15 cellular contexts compared by ENCODE assay signal in the genomic region with DNA sequence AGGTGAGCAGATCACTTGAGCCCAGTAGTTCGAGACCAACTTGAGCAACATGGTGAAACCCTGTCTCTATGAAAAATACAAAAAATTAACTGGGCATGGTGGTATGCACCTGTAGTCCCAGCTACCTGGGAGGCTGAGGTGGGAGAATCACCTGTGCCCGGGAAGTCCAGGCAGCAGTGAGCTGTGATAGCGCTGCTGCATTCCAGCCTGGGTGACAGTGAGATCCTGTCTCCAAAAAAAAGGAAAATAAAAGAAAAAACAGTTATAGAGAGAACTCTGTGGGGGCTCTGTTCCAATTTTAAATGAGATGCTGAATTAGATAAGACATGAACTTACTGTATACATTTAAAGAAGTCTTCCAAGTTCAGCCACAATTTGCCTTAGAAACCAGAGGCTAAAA. TPM values are rescaled to one million over a fixed set of nuclear protein-coding genes. Genes with fewer than 3 reads are reported as not detected.
A peak's percentile ranks its signal among the peaks of the same experiment; 100 is the strongest.
DNase-seq lines count a peak whose midpoint lies in the region; ATAC-seq, FAIRE-seq and TF ChIP-seq lines count a peak whose summit lies in the region.
"Had no signal": no experiment of that assay in that cellular context is flagged by ENCODE, and none has a peak within 500 bp of the region (broad histone marks: within the 10 kb centered on the region; RNA-seq: fewer than 3 reads in every experiment).

No MANE protein-coding gene starts in this region.

- H3K4me3 Mint-ChIP-seq in osteocyte (ENCODE audit: unreplicated experiment) (no peak overlapping the region), progenitor cell of endocrine pancreas (ENCODE audit: low read depth) (no peak overlapping the region)
- H3K4me3 Mint-ChIP-seq: CD4-positive, CD25-positive, alpha-beta regulatory T cell had no signal

- FAIRE-seq in GM12891 (lab: Jason Lieb, UNC), result peak; percentile 69
- FAIRE-seq: GM12892 had no signal

- DNase-seq in GM12891 (ENCODE audit: insufficient read length, low spot score) (no peak), RWPE1 (ENCODE audit: low spot score) (no peak), esophagus muscularis mucosa (ENCODE audit: extremely low spot score) (no peak), osteocyte (ENCODE audit: extremely low spot score, unreplicated experiment) (no peak), progenitor cell of endocrine pancreas (ENCODE audit: low spot score, unreplicated experiment) (no peak), NCI-H1417 treated with DMSO at 0.1 percent for 48 hours (lab: John Stamatoyannopoulos, UW) (no peak)
- DNase-seq in stimulated activated CD4-positive, alpha-beta T cell treated with anti-CD3 and anti-CD28 coated beads, Interleukin-2, amount 100 ng/mL, for 48 hours, result no peak
- DNase-seq: AML-193; CD4-positive, CD25-positive, alpha-beta regulatory T cell; NCI-H1930; NCI-H2171 treated with DMSO at 0.1 percent for 48 hours; Peyer's patch; SHP77 treated with DMSO at 0.1 percent for 48 hours had no signal

- intact Hi-C loops in esophagus muscularis mucosa (cut with DNase I), result no loop called here

- TF ChIP-seq CTCF in RWPE1 (conservative IDR thresholded peaks at IDR 0.05; ENCODE audit: low read depth), result no peak
- no peak for TF ChIP-seq CTCF in esophagus muscularis mucosa (IDR thresholded peaks at IDR 0.05)
- no peak for TF ChIP-seq CTCF in osteocyte (IDR thresholded peaks at IDR 0.05)
- no peak for TF ChIP-seq CTCF in progenitor cell of endocrine pancreas (IDR thresholded peaks at IDR 0.05; ENCODE audit: unreplicated experiment)

- ATAC-seq in HG03460 (IDR thresholded peaks at IDR 0.05; ENCODE audit: unreplicated experiment), result no peak

- H3K9me3 Mint-ChIP-seq in osteocyte (ENCODE audit: unreplicated experiment) (no peaks in the 10 kb centered on the region), progenitor cell of endocrine pancreas (ENCODE audit: low read depth) (no peaks in the 10 kb centered on the region)
- H3K9me3 Mint-ChIP-seq: CD4-positive, CD25-positive, alpha-beta regulatory T cell had no signal

- CTCF ChIA-PET in RWPE1 (lab: Yijun Ruan, JAX), result no interaction called here

- no peaks in the 10 kb centered on the region for H3K9me3 ChIP-seq in esophagus muscularis mucosa
- H3K9me3 ChIP-seq: Peyer's patch had no signal

- H3K27ac ChIP-seq in RWPE1, result peak overlapping the region; percentile 61
- H3K27ac ChIP-seq in esophagus muscularis mucosa (replicated peaks in 1 of 4), result peak overlapping the region; percentile 17 to 59 (median 44)
- H3K27ac ChIP-seq: Peyer's patch had no signal

- peaks cover 0 to 17% (median 9%) of the 10 kb centered on the region in 4 donors for H3K36me3 ChIP-seq in esophagus muscularis mucosa

- WGBS in esophagus muscularis mucosa, result 95% methylated on average over 3 of the region's 3 CpGs

- H3K27ac Mint-ChIP-seq in osteocyte (ENCODE audit: unreplicated experiment) (peak overlapping the region; percentile 83), progenitor cell of endocrine pancreas (no peak overlapping the region)

- no peak overlapping the region for H3K4me3 ChIP-seq in esophagus muscularis mucosa
- H3K4me3 ChIP-seq: Peyer's patch had no signal

- H3K36me3 Mint-ChIP-seq in osteocyte (ENCODE audit: unreplicated experiment) (peaks cover 7% of the 10 kb centered on the region), progenitor cell of endocrine pancreas (ENCODE audit: insufficient read depth) (peaks cover 6% of the 10 kb centered on the region)

- H3K4me1 Mint-ChIP-seq in osteocyte (ENCODE audit: unreplicated experiment) (peaks cover 28% of the 10 kb centered on the region), progenitor cell of endocrine pancreas (ENCODE audit: low read depth) (peaks cover 2% of the 10 kb centered on the region)
- H3K4me1 Mint-ChIP-seq: CD4-positive, CD25-positive, alpha-beta regulatory T cell had no signal

- POLR2A ChIA-PET in RWPE1 (lab: Yijun Ruan, JAX; ENCODE audit: low non-redundant PET), result no interaction called here

- H3K27me3 ChIP-seq in esophagus muscularis mucosa, result no peaks in the 10 kb centered on the region
- H3K27me3 ChIP-seq: Peyer's patch had no signal

- no peaks in the 10 kb centered on the region for H3K27me3 Mint-ChIP-seq in osteocyte (ENCODE audit: unreplicated experiment)
- H3K27me3 Mint-ChIP-seq in progenitor cell of endocrine pancreas, result no peaks in the 10 kb centered on the region
- H3K27me3 Mint-ChIP-seq: CD4-positive, CD25-positive, alpha-beta regulatory T cell had no signal

- TF ChIP-seq POLR2A in GM12891 (IDR thresholded peaks at IDR 0.05; ENCODE audit: low read depth, low read length) (no peak), esophagus muscularis mucosa (IDR thresholded peaks at IDR 0.05; ENCODE audit: low read depth) (no peak)

- no peak for TF ChIP-seq EP300 in esophagus muscularis mucosa (IDR thresholded peaks at IDR 0.05)

- peaks cover 6 to 34% (median 25%) of the 10 kb centered on the region in 4 donors for H3K4me1 ChIP-seq in esophagus muscularis mucosa
- H3K4me1 ChIP-seq: Peyer's patch had no signal

TF ChIP-seq in GM12891, 5 proteins besides CTCF, POLR2A, EP300 and RAD21:
- TF ChIP-seq SPI1 (IDR thresholded peaks at IDR 0.05; ENCODE audit: low read depth, low read length), result no peak
- TF ChIP-seq PAX5 (IDR thresholded peaks at IDR 0.05; ENCODE audit: insufficient read depth, low read length, severe bottlenecking), result no peak
- no peak for TF ChIP-seq POU2F2 (IDR thresholded peaks at IDR 0.05; ENCODE audit: low read depth, low read length)
- no peak for TF ChIP-seq POLR2AphosphoS5 (IDR thresholded peaks at IDR 0.05; ENCODE audit: low read depth, low read length)
- TF ChIP-seq TAF1 (IDR thresholded peaks at IDR 0.05; ENCODE audit: low read depth, low read length), result no peak

RNA-seq across cellular contexts. Expression of gene SLC38A9, which starts 44.2 kb away (rescaled TPM):
- polyA plus RNA-seq in GM12891 (2012; ENCODE audit: low read depth, missing spikeins), result 8.1 TPM
- total RNA-seq in esophagus muscularis mucosa (10 to 100 TPM; 10.0 to 12.3 (median 11.0) TPM), osteocyte (19.6 and 24.3 TPM in 2 replicates), progenitor cell of endocrine pancreas (42.9 and 49.9 TPM in 2 replicates)
